In genomic region chr3:62559831-62560445, GRCh38 we compare ENCODE assay signal across 8 cellular contexts.
DNase-seq lines count a peak whose midpoint lies in the region; ATAC-seq, FAIRE-seq and TF ChIP-seq lines count a peak whose summit lies in the region.

No MANE protein-coding gene starts in this region.

- TF ChIP-seq CTCF in neural crest cell (conservative IDR thresholded peaks at IDR 0.05), result peak; percentile 71

- H3K27ac Mint-ChIP-seq in neural crest cell (ENCODE audit: unreplicated experiment), result no peak overlapping the region
- H3K27ac Mint-ChIP-seq in activated CD4-positive, alpha-beta memory T cell treated with anti-CD3 and anti-CD28 coated beads, Interleukin-2, amount 10 ng/mL, durations not matched to agents 7 days and 5 days, result no peak overlapping the region

- no peak for ATAC-seq in GM18861 (IDR thresholded peaks at IDR 0.05; ENCODE audit: unreplicated experiment)

- POLR2A ChIA-PET in activated CD4-positive, alpha-beta memory T cell treated with anti-CD3 and anti-CD28 coated beads, Interleukin-2, amount 10 ng/mL, durations not matched to agents 7 days and 5 days (lab: Charles Lee), result no interaction called here

- peak; percentile 6 for DNase-seq in NAMALWA (ENCODE audit: low spot score)
- DNase-seq in dedifferentiated amniotic fluid mesenchymal stem cell (ENCODE audit: extremely low spot score), result peak; percentile 35
- no peak for DNase-seq in neural crest cell (ENCODE audit: low read depth, low spot score)
- DNase-seq in activated CD4-positive, alpha-beta memory T cell treated with anti-CD3 and anti-CD28 coated beads, Interleukin-2, amount 10 ng/mL, durations not matched to agents 7 days and 5 days, result no peak
- DNase-seq in NCI-H187 (lab: John Stamatoyannopoulos, UW), result no peak
- no peak for DNase-seq in ecto neural progenitor cell (ENCODE audit: low spot score)

- no peaks in the 10 kb centered on the region for H3K36me3 Mint-ChIP-seq in neural crest cell (ENCODE audit: low read depth)
- H3K36me3 Mint-ChIP-seq in activated CD4-positive, alpha-beta memory T cell treated with anti-CD3 and anti-CD28 coated beads, Interleukin-2, amount 10 ng/mL, durations not matched to agents 7 days and 5 days (ENCODE audit: low read depth), result no peaks in the 10 kb centered on the region

- no peaks in the 10 kb centered on the region for H3K9me3 Mint-ChIP-seq in neural crest cell
- H3K9me3 Mint-ChIP-seq in activated CD4-positive, alpha-beta memory T cell treated with anti-CD3 and anti-CD28 coated beads, Interleukin-2, amount 10 ng/mL, durations not matched to agents 7 days and 5 days, result no peaks in the 10 kb centered on the region

- FAIRE-seq in G401.6 (lab: Jason Lieb, UNC), result peak; percentile 23

- CTCF ChIA-PET in activated CD4-positive, alpha-beta memory T cell treated with anti-CD3 and anti-CD28 coated beads, Interleukin-2, amount 10 ng/mL, durations not matched to agents 7 days and 5 days (lab: Charles Lee), result interaction anchor here (1.3 kb wide), 1 partner anchor 359 kb away, joined by 4 read pairs; no protein-coding TSS in a partner anchor

- H3K27me3 Mint-ChIP-seq in neural crest cell (ENCODE audit: low read depth), result peaks cover 6% of the 10 kb centered on the region
- H3K27me3 Mint-ChIP-seq in activated CD4-positive, alpha-beta memory T cell treated with anti-CD3 and anti-CD28 coated beads, Interleukin-2, amount 10 ng/mL, durations not matched to agents 7 days and 5 days, result no peaks in the 10 kb centered on the region

- no peak overlapping the region for H3K4me3 Mint-ChIP-seq in neural crest cell
- H3K4me3 Mint-ChIP-seq in activated CD4-positive, alpha-beta memory T cell treated with anti-CD3 and anti-CD28 coated beads, Interleukin-2, amount 10 ng/mL, durations not matched to agents 7 days and 5 days, result no peak overlapping the region

- H3K4me1 Mint-ChIP-seq in neural crest cell, result peaks cover 4% of the 10 kb centered on the region
- H3K4me1 Mint-ChIP-seq in activated CD4-positive, alpha-beta memory T cell treated with anti-CD3 and anti-CD28 coated beads, Interleukin-2, amount 10 ng/mL, durations not matched to agents 7 days and 5 days, result no peaks in the 10 kb centered on the region

Comparison
In these comparisons a context has a peak if more than half of its experiments do, and no peak if none do; other contexts are left out.
1. DNase-seq: peak in NAMALWA (single experiment) and dedifferentiated amniotic fluid mesenchymal stem cell (single experiment); none in neural crest cell (single experiment), activated CD4-positive, alpha-beta memory T cell treated with anti-CD3 and anti-CD28 coated beads, Interleukin-2, amount 10 ng/mL, durations not matched to agents 7 days and 5 days (single experiment), NCI-H187 (0 of 2) and ecto neural progenitor cell (single experiment).